In the genomic region with DNA sequence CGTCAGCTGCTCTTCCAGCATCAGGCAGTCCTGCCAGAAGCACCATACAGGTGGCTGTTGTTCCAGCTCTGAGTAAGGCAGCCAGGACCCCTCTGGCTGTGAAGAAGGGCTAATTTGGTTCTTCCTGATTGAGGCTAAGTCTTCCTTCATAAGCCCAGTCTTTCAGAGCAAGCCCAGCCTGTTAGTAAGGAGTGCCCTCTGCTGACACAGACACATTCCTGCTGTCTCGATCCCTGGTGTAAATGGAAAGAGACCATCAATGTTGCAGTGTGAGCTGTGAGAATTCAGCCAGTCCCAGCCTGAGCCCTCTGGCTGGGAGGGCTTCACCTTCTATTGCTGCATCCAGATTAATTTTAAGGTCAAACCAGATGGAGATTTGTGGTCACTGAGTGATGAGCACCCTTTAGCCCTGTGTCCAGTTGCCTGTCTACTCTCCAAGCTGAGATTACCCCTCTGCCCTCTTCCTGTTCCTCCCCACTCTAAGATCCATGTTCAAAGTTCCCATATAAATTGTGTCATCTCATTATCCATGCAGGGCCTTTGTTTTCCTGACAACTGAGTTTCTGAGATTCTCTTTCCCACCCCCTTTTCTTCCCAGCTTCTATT, we compare ENCODE assay signal across 9 cellular contexts. TPM values are rescaled to one million over a fixed set of nuclear protein-coding genes. Genes with fewer than 3 reads are reported as not detected.
DNase-seq lines count a peak whose midpoint lies in the region; ATAC-seq, FAIRE-seq and TF ChIP-seq lines count a peak whose summit lies in the region.
"Had no signal": no experiment of that assay in that cellular context is flagged by ENCODE, and none has a peak within 500 bp of the region (broad histone marks: within the 10 kb centered on the region; RNA-seq: fewer than 3 reads in every experiment).

No MANE protein-coding gene starts in this region.

- H4K20me1 ChIP-seq in astrocyte (ENCODE audit: insufficient read depth, low read length), result no peaks in the 10 kb centered on the region

- no peaks in the 10 kb centered on the region for H3K79me2 ChIP-seq in astrocyte (ENCODE audit: insufficient read depth, low read length)

- peak; percentile 98 for TF ChIP-seq CTCF in LNCaP clone FGC (IDR thresholded peaks at IDR 0.05; ENCODE audit: control insufficient read depth, extremely low read depth, insufficient read depth)
- TF ChIP-seq CTCF in astrocyte (IDR thresholded peaks at IDR 0.05; ENCODE audit: insufficient read depth, low read depth, low read length), result peak; percentile 42
- peak; percentile 62 for TF ChIP-seq CTCF in kidney (IDR thresholded peaks at IDR 0.05; ENCODE audit: borderline replicate concordance, extremely low read depth, insufficient read depth)

- H3K27ac Mint-ChIP-seq in astrocyte (ENCODE audit: unreplicated experiment), result no peak overlapping the region
- H3K27ac Mint-ChIP-seq in activated T-helper 17 cell treated with anti-CD3 and anti-CD28 coated beads, Interleukin-2, amount 50 U/mL, for 72 hours, result no peak overlapping the region

- DNase-seq in DMS153 (lab: John Stamatoyannopoulos, UW) (peak; percentile 40), LNCaP clone FGC (ENCODE audit: low read depth) (no peak), astrocyte (ENCODE audit: low read depth) (peak; percentile 6), kidney (no peak), T-helper 1 cell (no peak)

- intact Hi-C loops in kidney (cut with DNase I), result no loop called here

- no peak overlapping the region for H3K4me3 Mint-ChIP-seq in astrocyte (ENCODE audit: unreplicated experiment)
- H3K4me3 Mint-ChIP-seq in activated T-helper 17 cell treated with anti-CD3 and anti-CD28 coated beads, Interleukin-2, amount 50 U/mL, for 72 hours, result no peak overlapping the region

- H2AFZ ChIP-seq in astrocyte (ENCODE audit: low read depth, low read length), result no peak overlapping the region

- no peaks in the 10 kb centered on the region for H3K9me3 Mint-ChIP-seq in astrocyte (ENCODE audit: unreplicated experiment)
- no peaks in the 10 kb centered on the region for H3K9me3 Mint-ChIP-seq in activated T-helper 17 cell treated with anti-CD3 and anti-CD28 coated beads, Interleukin-2, amount 50 U/mL, for 72 hours

- peaks cover 22% of the 10 kb centered on the region for H3K27me3 ChIP-seq in astrocyte (ENCODE audit: insufficient read depth, low read length)
- H3K27me3 ChIP-seq: tibial nerve had no signal

- ATAC-seq in GM18517 (IDR thresholded peaks at IDR 0.05; ENCODE audit: unreplicated experiment) (no peak), GM21360 (IDR thresholded peaks at IDR 0.05; ENCODE audit: unreplicated experiment) (no peak)
- no peak for ATAC-seq in activated T-helper 17 cell treated with anti-CD3 and anti-CD28 coated beads, Interleukin-2, amount 50 U/mL, for 72 hours (replicated peaks)

- no peaks in the 10 kb centered on the region for H3K36me3 Mint-ChIP-seq in astrocyte (ENCODE audit: low read depth, unreplicated experiment)
- no peaks in the 10 kb centered on the region for H3K36me3 Mint-ChIP-seq in activated T-helper 17 cell treated with anti-CD3 and anti-CD28 coated beads, Interleukin-2, amount 50 U/mL, for 72 hours (ENCODE audit: low read depth)

- H3K4me3 ChIP-seq in LNCaP clone FGC (ENCODE audit: low read depth, low read length) (no peak overlapping the region), astrocyte (ENCODE audit: insufficient read depth, low read depth, low read length) (no peak overlapping the region), kidney (ENCODE audit: low read length in 2 of 2) (no peak overlapping the region)
- H3K4me3 ChIP-seq: tibial nerve had no signal

- H3K4me1 ChIP-seq in astrocyte (ENCODE audit: insufficient read depth, low read length), result no peaks in the 10 kb centered on the region
- no peaks in the 10 kb centered on the region for H3K4me1 ChIP-seq in kidney (ENCODE audit: control insufficient read depth in 1 of 2, insufficient read depth in 1 of 2, low read depth in 1 of 2, low read length in 2 of 2)
- H3K4me1 ChIP-seq: tibial nerve had no signal

- FAIRE-seq in astrocyte (lab: Jason Lieb, UNC), result no peak
- FAIRE-seq in kidney (lab: Jason Lieb, UNC), result no peak

- no peaks in the 10 kb centered on the region for H3K4me1 Mint-ChIP-seq in astrocyte (ENCODE audit: low read depth, unreplicated experiment)
- H3K4me1 Mint-ChIP-seq in activated T-helper 17 cell treated with anti-CD3 and anti-CD28 coated beads, Interleukin-2, amount 50 U/mL, for 72 hours, result no peaks in the 10 kb centered on the region

- H3K27ac ChIP-seq in astrocyte (ENCODE audit: low read depth, low read length), result no peak overlapping the region
- H3K27ac ChIP-seq in kidney (ENCODE audit: low read depth in 2 of 2, low read length in 2 of 2), result no peak overlapping the region
- H3K27ac ChIP-seq: tibial nerve had no signal

- no peaks in the 10 kb centered on the region for H3K36me3 ChIP-seq in astrocyte (ENCODE audit: insufficient read depth, low read length)
- no peaks in the 10 kb centered on the region for H3K36me3 ChIP-seq in kidney (ENCODE audit: control insufficient read depth in 1 of 2, insufficient read depth in 2 of 2, low read length in 2 of 2)
- H3K36me3 ChIP-seq: tibial nerve had no signal

- peaks cover 50% of the 10 kb centered on the region for H3K27me3 Mint-ChIP-seq in astrocyte (ENCODE audit: low read depth, unreplicated experiment)
- H3K27me3 Mint-ChIP-seq in activated T-helper 17 cell treated with anti-CD3 and anti-CD28 coated beads, Interleukin-2, amount 50 U/mL, for 72 hours, result peaks cover 16% of the 10 kb centered on the region

- H3K4me2 ChIP-seq in astrocyte (ENCODE audit: low read length), result no peak overlapping the region

- H3K9ac ChIP-seq in astrocyte (ENCODE audit: low read length) (no peak overlapping the region), kidney (ENCODE audit: low read length in 2 of 2) (no peak overlapping the region)

- H3K9me3 ChIP-seq in astrocyte (ENCODE audit: insufficient read depth, low read depth, low read length), result no peaks in the 10 kb centered on the region
- H3K9me3 ChIP-seq in kidney (ENCODE audit: control insufficient read depth in 1 of 2, low read length in 2 of 2), result no peaks in the 10 kb centered on the region
- H3K9me3 ChIP-seq: tibial nerve had no signal

RNA-seq across cellular contexts. Expression of gene KIRREL1, which starts 44.8 kb away (rescaled TPM):
- total RNA-seq in astrocyte (195 and 231 TPM in 2 replicates), kidney (54.9 TPM)
- 13.7 TPM for polyA plus RNA-seq in kidney (ENCODE audit: insufficient read depth, low read depth, low replicate concordance)
- total RNA-seq in activated T-helper 17 cell treated with anti-CD3 and anti-CD28 coated beads, Interleukin-2, amount 50 U/mL, for 72 hours, result under 1 TPM in 1 of 2 donors, not detected in 1; 0.08 TPM

Comparison
In these comparisons a context has a peak if more than half of its experiments do, and no peak if none do; other contexts are left out.
1. DNase-seq: peak in DMS153 (single experiment) and astrocyte (single experiment); none in LNCaP clone FGC (single experiment), kidney (single experiment) and T-helper 1 cell (0 of 5).
2. CTCF ChIP-seq: peak in every context shown above with its lines; median percentile 98 in LNCaP clone FGC; 62 in kidney; 42 in astrocyte.
3. RNA of gene KIRREL1, which starts 44.8 kb away (total RNA-seq): 195 to 231 TPM in astrocyte and 54.9 TPM in kidney (single experiment); 0.08 TPM in activated T-helper 17 cell treated with anti-CD3 and anti-CD28 coated beads, Interleukin-2, amount 50 U/mL, for 72 hours; every median in the first group is over 10 times any median in the second.